In genomic region chr1:77889671-77890070, GRCh38 we compare ENCODE assay signal across 1 cellular context.
TF ChIP-seq lines count a peak whose summit lies in the region.

No MANE protein-coding gene starts in this region.

TF ChIP-seq in HepG2, 621 proteins besides CTCF, POLR2A, EP300 and RAD21 (continued from another document):
- TF ChIP-seq HMGXB3 (CRISPR knock-in tag; IDR thresholded peaks at IDR 0.05; ENCODE audit: borderline replicate concordance) = no peak
- no peak for TF ChIP-seq HNF4G (IDR thresholded peaks at IDR 0.05; ENCODE audit: borderline replicate concordance, low read depth, low read length)
- no peak for TF ChIP-seq HNF4G (CRISPR knock-in tag; IDR thresholded peaks at IDR 0.05; ENCODE audit: borderline replicate concordance, low read depth)
- no peak for TF ChIP-seq ZNF773 (CRISPR knock-in tag; IDR thresholded peaks at IDR 0.05; ENCODE audit: borderline replicate concordance)
- TF ChIP-seq CHD4 (IDR thresholded peaks at IDR 0.05; ENCODE audit: borderline replicate concordance, low read length) = no peak
- TF ChIP-seq ZNF180 (CRISPR knock-in tag; IDR thresholded peaks at IDR 0.05; ENCODE audit: borderline replicate concordance, low read depth) = no peak
- no peak for TF ChIP-seq ZNF292 (CRISPR knock-in tag; IDR thresholded peaks at IDR 0.05; ENCODE audit: borderline replicate concordance, low read depth)
- no peak for TF ChIP-seq ZNF841 (CRISPR knock-in tag; IDR thresholded peaks at IDR 0.05; ENCODE audit: borderline replicate concordance)
- TF ChIP-seq, protein P1, sequence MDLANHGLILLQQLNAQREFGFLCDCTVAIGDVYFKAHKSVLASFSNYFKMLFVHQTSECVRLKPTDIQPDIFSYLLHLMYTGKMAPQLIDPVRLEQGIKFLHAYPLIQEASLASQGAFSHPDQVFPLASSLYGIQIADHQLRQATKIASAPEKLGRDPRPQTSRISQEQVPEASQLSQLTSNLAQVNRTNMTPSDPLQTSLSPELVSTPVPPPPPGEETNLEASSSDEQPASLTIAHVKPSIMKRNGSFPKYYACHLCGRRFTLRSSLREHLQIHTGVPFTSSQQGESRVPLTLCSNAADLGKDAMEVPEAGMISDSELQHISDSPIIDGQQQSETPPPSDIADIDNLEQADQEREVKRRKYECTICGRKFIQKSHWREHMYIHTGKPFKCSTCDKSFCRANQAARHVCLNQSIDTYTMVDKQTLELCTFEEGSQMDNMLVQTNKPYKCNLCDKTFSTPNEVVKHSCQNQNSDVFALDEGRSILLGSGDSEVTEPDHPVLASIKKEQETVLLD (CRISPR knock-in tag; IDR thresholded peaks at IDR 0.05; ENCODE audit: low read depth) = no peak
